In genomic region chr10:23095404-23095965, GRCh38 we compare ENCODE assay signal across 1 cellular context.
TF ChIP-seq lines count a peak whose summit lies in the region.

Gene MSRB2 (plus strand): TSS chr10:23095579. CDS start chr10:23095609, 30 bp downstream.

TF ChIP-seq in HepG2, 621 proteins besides CTCF, POLR2A, EP300 and RAD21 (continued from another document and continues in another):
- TF ChIP-seq ZNF558 (CRISPR knock-in tag; IDR thresholded peaks at IDR 0.05; ENCODE audit: borderline replicate concordance) (peak; percentile 26; the same call in 1 of the 2 replicates), MEIS2 (CRISPR knock-in tag; IDR thresholded peaks at IDR 0.05) (peak; percentile 44; the same call in 1 of the 2 replicates), KDM2A (CRISPR knock-in tag; IDR thresholded peaks at IDR 0.05; ENCODE audit: borderline replicate concordance, low read depth) (peak; percentile 84; the same call in 1 of the 2 replicates), KDM4B (CRISPR knock-in tag; IDR thresholded peaks at IDR 0.05) (0 out of 2 replicates have a peak, but pooled peaks have one; percentile 60), NFE2L1 (CRISPR knock-in tag; IDR thresholded peaks at IDR 0.05; ENCODE audit: borderline replicate concordance) (no peak), TAF1 (CRISPR knock-in tag; IDR thresholded peaks at IDR 0.05) (peak; percentile 75), ZNF556 (CRISPR knock-in tag; IDR thresholded peaks at IDR 0.05; ENCODE audit: borderline replicate concordance) (0 out of 2 replicates have a peak, but pooled peaks have one; percentile 70), MLLT10 (CRISPR knock-in tag; IDR thresholded peaks at IDR 0.05) (no peak), SALL1 (CRISPR knock-in tag; IDR thresholded peaks at IDR 0.05) (peak; percentile 78), HOXA3 (CRISPR knock-in tag; IDR thresholded peaks at IDR 0.05) (peak; percentile 67), ZNF580 (CRISPR knock-in tag; IDR thresholded peaks at IDR 0.05; ENCODE audit: borderline replicate concordance, low read depth) (peak; percentile 24; the same call in 1 of the 2 replicates), ZNF598 (CRISPR knock-in tag; IDR thresholded peaks at IDR 0.05; ENCODE audit: borderline replicate concordance) (no peak), FOXK1 (CRISPR knock-in tag; IDR thresholded peaks at IDR 0.05; ENCODE audit: borderline replicate concordance, low read depth) (0 out of 2 replicates have a peak, but pooled peaks have one; percentile 13), TBX2 (CRISPR knock-in tag; IDR thresholded peaks at IDR 0.05; ENCODE audit: borderline replicate concordance) (peak; percentile 31; the same call in 1 of the 2 replicates), ZNF124 (CRISPR knock-in tag; IDR thresholded peaks at IDR 0.05) (no peak), ZNF709 (CRISPR knock-in tag; IDR thresholded peaks at IDR 0.05) (peak; percentile 87; the same call in 1 of the 2 replicates), NR2F1 (CRISPR knock-in tag; IDR thresholded peaks at IDR 0.05) (peak in 1 of 2 experiments; percentile 49; a peak in 1 of 4 replicates), ZNF350 (CRISPR knock-in tag; IDR thresholded peaks at IDR 0.05; ENCODE audit: borderline replicate concordance, low read depth) (peak; percentile 61; the same call in 1 of the 2 replicates), ZFX (CRISPR knock-in tag; IDR thresholded peaks at IDR 0.05; ENCODE audit: low read depth) (peak; percentile 84), POLR2AphosphoS5 (IDR thresholded peaks at IDR 0.05; ENCODE audit: low read depth, low read length) (peak; percentile 74), ASH2L (IDR thresholded peaks at IDR 0.05; ENCODE audit: insufficient read length, low read depth, low read length) (peak; percentile 50), AGO2 (optimal IDR thresholded peaks at IDR 0.05; ENCODE audit: low read depth, low read length) (peak; percentile 81), SPEN (CRISPR knock-in tag; IDR thresholded peaks at IDR 0.05; ENCODE audit: low read depth) (peak; percentile 73; the same call in 1 of the 2 replicates), KMT2A (CRISPR knock-in tag; IDR thresholded peaks at IDR 0.05) (no peak), YY1 (IDR thresholded peaks at IDR 0.05; ENCODE audit: insufficient read depth, insufficient replicate concordance, low read depth, low read length) (peak; percentile 88), MTA1 (CRISPR knock-in tag; IDR thresholded peaks at IDR 0.05; ENCODE audit: borderline replicate concordance) (peak; percentile 58; the same call in 1 of the 2 replicates), SMARCE1 (IDR thresholded peaks at IDR 0.05; ENCODE audit: borderline replicate concordance) (no peak), ZNF138 (CRISPR knock-in tag; IDR thresholded peaks at IDR 0.05; ENCODE audit: low read depth) (peak; percentile 63; the same call in 1 of the 2 replicates), ZNF746 (CRISPR knock-in tag; IDR thresholded peaks at IDR 0.05) (peak; percentile 99), RARA (CRISPR knock-in tag; IDR thresholded peaks at IDR 0.05) (peak; percentile 61; the same call in 1 of the 2 replicates), KAT8 (CRISPR knock-in tag; IDR thresholded peaks at IDR 0.05) (0 out of 2 replicates have a peak, but pooled peaks have one; percentile 18)
- TF ChIP-seq, protein P1, sequence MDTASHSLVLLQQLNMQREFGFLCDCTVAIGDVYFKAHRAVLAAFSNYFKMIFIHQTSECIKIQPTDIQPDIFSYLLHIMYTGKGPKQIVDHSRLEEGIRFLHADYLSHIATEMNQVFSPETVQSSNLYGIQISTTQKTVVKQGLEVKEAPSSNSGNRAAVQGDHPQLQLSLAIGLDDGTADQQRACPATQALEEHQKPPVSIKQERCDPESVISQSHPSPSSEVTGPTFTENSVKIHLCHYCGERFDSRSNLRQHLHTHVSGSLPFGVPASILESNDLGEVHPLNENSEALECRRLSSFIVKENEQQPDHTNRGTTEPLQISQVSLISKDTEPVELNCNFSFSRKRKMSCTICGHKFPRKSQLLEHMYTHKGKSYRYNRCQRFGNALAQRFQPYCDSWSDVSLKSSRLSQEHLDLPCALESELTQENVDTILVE (CRISPR knock-in tag; IDR thresholded peaks at IDR 0.05), result peak; percentile 53; the same call in 1 of the 2 replicates
- TF ChIP-seq, protein P2, sequence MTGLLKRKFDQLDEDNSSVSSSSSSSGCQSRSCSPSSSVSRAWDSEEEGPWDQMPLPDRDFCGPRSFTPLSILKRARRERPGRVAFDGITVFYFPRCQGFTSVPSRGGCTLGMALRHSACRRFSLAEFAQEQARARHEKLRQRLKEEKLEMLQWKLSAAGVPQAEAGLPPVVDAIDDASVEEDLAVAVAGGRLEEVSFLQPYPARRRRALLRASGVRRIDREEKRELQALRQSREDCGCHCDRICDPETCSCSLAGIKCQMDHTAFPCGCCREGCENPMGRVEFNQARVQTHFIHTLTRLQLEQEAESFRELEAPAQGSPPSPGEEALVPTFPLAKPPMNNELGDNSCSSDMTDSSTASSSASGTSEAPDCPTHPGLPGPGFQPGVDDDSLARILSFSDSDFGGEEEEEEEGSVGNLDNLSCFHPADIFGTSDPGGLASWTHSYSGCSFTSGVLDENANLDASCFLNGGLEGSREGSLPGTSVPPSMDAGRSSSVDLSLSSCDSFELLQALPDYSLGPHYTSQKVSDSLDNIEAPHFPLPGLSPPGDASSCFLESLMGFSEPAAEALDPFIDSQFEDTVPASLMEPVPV (CRISPR knock-in tag; IDR thresholded peaks at IDR 0.05), result peak; percentile 76; the same call in 1 of the 2 replicates
- TF ChIP-seq, protein P3, sequence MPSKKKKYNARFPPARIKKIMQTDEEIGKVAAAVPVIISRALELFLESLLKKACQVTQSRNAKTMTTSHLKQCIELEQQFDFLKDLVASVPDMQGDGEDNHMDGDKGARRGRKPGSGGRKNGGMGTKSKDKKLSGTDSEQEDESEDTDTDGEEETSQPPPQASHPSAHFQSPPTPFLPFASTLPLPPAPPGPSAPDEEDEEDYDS (CRISPR knock-in tag; IDR thresholded peaks at IDR 0.05), result 0 out of 2 replicates have a peak, but pooled peaks have one; percentile 54
- TF ChIP-seq, protein P4, sequence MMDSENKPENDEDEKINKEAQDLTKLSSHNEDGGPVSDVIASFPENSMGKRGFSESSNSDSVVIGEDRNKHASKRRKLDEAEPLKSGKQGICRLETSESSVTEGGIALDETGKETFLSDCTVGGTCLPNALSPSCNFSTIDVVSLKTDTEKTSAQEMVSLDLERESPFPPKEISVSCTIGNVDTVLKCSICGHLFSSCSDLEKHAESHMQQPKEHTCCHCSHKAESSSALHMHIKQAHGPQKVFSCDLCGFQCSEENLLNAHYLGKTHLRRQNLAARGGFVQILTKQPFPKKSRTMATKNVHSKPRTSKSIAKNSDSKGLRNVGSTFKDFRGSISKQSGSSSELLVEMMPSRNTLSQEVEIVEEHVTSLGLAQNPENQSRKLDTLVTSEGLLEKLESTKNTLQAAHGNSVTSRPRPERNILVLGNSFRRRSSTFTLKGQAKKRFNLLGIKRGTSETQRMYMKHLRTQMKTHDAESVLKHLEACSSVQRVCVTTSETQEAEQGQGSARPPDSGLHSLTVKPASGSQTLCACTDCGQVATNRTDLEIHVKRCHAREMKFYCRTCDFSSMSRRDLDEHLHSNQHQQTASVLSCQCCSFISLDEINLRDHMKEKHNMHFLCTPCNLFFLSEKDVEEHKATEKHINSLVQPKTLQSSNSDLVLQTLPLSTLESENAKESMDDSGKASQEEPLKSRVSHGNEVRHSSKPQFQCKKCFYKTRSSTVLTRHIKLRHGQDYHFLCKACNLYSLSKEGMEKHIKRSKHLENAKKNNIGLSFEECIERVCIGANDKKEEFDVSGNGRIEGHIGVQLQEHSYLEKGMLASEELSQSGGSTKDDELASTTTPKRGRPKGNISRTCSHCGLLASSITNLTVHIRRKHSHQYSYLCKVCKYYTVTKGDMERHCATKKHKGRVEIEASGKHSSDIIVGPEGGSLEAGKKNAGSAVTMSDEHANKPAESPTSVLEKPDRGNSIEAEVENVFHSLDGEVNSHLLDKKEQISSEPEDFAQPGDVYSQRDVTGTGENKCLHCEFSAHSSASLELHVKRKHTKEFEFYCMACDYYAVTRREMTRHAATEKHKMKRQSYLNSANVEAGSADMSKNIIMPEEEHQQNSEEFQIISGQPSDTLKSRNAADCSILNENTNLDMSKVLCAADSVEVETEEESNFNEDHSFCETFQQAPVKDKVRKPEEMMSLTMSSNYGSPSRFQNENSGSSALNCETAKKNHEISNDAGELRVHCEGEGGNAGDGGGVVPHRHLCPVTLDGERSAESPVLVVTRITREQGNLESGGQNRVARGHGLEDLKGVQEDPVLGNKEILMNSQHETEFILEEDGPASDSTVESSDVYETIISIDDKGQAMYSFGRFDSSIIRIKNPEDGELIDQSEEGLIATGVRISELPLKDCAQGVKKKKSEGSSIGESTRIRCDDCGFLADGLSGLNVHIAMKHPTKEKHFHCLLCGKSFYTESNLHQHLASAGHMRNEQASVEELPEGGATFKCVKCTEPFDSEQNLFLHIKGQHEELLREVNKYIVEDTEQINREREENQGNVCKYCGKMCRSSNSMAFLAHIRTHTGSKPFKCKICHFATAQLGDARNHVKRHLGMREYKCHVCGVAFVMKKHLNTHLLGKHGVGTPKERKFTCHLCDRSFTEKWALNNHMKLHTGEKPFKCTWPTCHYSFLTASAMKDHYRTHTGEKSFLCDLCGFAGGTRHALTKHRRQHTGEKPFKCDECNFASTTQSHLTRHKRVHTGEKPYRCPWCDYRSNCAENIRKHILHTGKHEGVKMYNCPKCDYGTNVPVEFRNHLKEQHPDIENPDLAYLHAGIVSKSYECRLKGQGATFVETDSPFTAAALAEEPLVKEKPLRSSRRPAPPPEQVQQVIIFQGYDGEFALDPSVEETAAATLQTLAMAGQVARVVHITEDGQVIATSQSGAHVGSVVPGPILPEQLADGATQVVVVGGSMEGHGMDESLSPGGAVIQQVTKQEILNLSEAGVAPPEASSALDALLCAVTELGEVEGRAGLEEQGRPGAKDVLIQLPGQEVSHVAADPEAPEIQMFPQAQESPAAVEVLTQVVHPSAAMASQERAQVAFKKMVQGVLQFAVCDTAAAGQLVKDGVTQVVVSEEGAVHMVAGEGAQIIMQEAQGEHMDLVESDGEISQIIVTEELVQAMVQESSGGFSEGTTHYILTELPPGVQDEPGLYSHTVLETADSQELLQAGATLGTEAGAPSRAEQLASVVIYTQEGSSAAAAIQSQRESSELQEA (CRISPR knock-in tag; IDR thresholded peaks at IDR 0.05; ENCODE audit: not compliant biosample characterization), result no peak
- TF ChIP-seq, protein P5, sequence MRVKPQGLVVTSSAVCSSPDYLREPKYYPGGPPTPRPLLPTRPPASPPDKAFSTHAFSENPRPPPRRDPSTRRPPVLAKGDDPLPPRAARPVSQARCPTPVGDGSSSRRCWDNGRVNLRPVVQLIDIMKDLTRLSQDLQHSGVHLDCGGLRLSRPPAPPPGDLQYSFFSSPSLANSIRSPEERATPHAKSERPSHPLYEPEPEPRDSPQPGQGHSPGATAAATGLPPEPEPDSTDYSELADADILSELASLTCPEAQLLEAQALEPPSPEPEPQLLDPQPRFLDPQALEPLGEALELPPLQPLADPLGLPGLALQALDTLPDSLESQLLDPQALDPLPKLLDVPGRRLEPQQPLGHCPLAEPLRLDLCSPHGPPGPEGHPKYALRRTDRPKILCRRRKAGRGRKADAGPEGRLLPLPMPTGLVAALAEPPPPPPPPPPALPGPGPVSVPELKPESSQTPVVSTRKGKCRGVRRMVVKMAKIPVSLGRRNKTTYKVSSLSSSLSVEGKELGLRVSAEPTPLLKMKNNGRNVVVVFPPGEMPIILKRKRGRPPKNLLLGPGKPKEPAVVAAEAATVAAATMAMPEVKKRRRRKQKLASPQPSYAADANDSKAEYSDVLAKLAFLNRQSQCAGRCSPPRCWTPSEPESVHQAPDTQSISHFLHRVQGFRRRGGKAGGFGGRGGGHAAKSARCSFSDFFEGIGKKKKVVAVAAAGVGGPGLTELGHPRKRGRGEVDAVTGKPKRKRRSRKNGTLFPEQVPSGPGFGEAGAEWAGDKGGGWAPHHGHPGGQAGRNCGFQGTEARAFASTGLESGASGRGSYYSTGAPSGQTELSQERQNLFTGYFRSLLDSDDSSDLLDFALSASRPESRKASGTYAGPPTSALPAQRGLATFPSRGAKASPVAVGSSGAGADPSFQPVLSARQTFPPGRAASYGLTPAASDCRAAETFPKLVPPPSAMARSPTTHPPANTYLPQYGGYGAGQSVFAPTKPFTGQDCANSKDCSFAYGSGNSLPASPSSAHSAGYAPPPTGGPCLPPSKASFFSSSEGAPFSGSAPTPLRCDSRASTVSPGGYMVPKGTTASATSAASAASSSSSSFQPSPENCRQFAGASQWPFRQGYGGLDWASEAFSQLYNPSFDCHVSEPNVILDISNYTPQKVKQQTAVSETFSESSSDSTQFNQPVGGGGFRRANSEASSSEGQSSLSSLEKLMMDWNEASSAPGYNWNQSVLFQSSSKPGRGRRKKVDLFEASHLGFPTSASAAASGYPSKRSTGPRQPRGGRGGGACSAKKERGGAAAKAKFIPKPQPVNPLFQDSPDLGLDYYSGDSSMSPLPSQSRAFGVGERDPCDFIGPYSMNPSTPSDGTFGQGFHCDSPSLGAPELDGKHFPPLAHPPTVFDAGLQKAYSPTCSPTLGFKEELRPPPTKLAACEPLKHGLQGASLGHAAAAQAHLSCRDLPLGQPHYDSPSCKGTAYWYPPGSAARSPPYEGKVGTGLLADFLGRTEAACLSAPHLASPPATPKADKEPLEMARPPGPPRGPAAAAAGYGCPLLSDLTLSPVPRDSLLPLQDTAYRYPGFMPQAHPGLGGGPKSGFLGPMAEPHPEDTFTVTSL (CRISPR knock-in tag; IDR thresholded peaks at IDR 0.05; ENCODE audit: borderline replicate concordance), result peak; percentile 53; the same call in 1 of the 2 replicates
- TF ChIP-seq, protein P6, sequence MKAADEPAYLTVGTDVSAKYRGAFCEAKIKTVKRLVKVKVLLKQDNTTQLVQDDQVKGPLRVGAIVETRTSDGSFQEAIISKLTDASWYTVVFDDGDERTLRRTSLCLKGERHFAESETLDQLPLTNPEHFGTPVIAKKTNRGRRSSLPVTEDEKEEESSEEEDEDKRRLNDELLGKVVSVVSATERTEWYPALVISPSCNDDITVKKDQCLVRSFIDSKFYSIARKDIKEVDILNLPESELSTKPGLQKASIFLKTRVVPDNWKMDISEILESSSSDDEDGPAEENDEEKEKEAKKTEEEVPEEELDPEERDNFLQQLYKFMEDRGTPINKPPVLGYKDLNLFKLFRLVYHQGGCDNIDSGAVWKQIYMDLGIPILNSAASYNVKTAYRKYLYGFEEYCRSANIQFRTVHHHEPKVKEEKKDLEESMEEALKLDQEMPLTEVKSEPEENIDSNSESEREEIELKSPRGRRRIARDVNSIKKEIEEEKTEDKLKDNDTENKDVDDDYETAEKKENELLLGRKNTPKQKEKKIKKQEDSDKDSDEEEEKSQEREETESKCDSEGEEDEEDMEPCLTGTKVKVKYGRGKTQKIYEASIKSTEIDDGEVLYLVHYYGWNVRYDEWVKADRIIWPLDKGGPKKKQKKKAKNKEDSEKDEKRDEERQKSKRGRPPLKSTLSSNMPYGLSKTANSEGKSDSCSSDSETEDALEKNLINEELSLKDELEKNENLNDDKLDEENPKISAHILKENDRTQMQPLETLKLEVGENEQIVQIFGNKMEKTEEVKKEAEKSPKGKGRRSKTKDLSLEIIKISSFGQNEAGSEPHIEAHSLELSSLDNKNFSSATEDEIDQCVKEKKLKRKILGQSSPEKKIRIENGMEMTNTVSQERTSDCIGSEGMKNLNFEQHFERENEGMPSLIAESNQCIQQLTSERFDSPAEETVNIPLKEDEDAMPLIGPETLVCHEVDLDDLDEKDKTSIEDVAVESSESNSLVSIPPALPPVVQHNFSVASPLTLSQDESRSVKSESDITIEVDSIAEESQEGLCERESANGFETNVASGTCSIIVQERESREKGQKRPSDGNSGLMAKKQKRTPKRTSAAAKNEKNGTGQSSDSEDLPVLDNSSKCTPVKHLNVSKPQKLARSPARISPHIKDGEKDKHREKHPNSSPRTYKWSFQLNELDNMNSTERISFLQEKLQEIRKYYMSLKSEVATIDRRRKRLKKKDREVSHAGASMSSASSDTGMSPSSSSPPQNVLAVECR (CRISPR knock-in tag; IDR thresholded peaks at IDR 0.05; ENCODE audit: borderline replicate concordance), result peak; percentile 63; the same call in 1 of the 2 replicates
